In the genomic region with DNA sequence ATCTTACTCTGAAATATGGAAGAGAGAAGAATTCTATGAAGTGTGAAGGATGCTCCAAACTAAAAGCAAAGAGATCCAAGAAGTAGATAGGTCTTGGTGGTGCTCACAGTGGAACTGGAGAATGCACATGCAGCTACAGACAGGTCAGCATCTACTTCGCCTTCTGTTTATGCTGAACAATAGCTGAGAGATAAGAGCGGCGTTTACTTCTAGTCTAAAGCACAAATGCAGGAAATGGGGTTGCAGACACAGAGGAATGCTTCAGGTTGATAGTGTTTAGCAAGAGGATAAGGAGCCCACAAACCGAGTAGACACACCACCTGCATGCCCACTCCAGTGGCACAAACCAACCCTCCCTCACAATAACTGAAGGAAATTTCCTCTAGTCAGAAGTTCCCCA, we compare ENCODE assay signal across 27 cellular contexts.
A peak's percentile ranks its signal among the peaks of the same experiment; 100 is the strongest.
DNase-seq lines count a peak whose midpoint lies in the region; ATAC-seq and TF ChIP-seq lines count a peak whose summit lies in the region.
"Had no signal": no experiment of that assay in that cellular context is flagged by ENCODE, and none has a peak within 500 bp of the region (broad histone marks: within the 10 kb centered on the region; RNA-seq: fewer than 3 reads in every experiment).

No MANE protein-coding gene starts in this region.

- no peaks in the 10 kb centered on the region for H3K27me3 ChIP-seq in psoas muscle (ENCODE audit: insufficient read depth in 3 of 3, low read length in 2 of 3)
- no peaks in the 10 kb centered on the region for H3K27me3 ChIP-seq in tibial nerve
- H3K27me3 ChIP-seq: BLaER1 treated with 17β-estradiol and CSF1 and Interleukin-3, amounts not matched to agents 10 nM and 100 nM had no signal

- no peak for TF ChIP-seq EP300 in tibial nerve (IDR thresholded peaks at IDR 0.05)

- no peaks in the 10 kb centered on the region for H3K4me1 ChIP-seq in mucosa of descending colon (ENCODE audit: low read depth)
- H3K4me1 ChIP-seq in psoas muscle: no peaks in the 10 kb centered on the region
- no peaks in the 10 kb centered on the region for H3K4me1 ChIP-seq in tibial nerve
- H3K4me1 ChIP-seq: A549 had no signal

- H3K36me3 ChIP-seq in mucosa of descending colon (ENCODE audit: low read depth) (no peaks in the 10 kb centered on the region), psoas muscle (ENCODE audit: insufficient read depth in 1 of 2, low read depth in 1 of 2) (no peaks in the 10 kb centered on the region), tibial nerve (no peaks in the 10 kb centered on the region)
- H3K36me3 ChIP-seq: BLaER1 treated with 17β-estradiol and CSF1 and Interleukin-3, amounts not matched to agents 10 nM and 100 nM had no signal

- H3K4me3 Mint-ChIP-seq in endothelial cell (ENCODE audit: unreplicated experiment): no peak overlapping the region
- H3K4me3 Mint-ChIP-seq: CD4-positive, alpha-beta T cell had no signal

- intact Hi-C loops in mucosa of descending colon (cut with DNase I, micrococcal nuclease): no loop called here
- intact Hi-C loops in psoas muscle (cut with DNase I): no loop called here

- H3K9me3 ChIP-seq in mucosa of descending colon (no peaks in the 10 kb centered on the region), psoas muscle (no peaks in the 10 kb centered on the region), tibial nerve (no peaks in the 10 kb centered on the region)
- H3K9me3 ChIP-seq: A549 had no signal

- peak; percentile 9 for DNase-seq in GF-D8 (lab: John Stamatoyannopoulos, UW)
- peak; percentile 43 for DNase-seq in NCI-H226
- DNase-seq in endothelial cell (ENCODE audit: low spot score): peak; percentile 14
- DNase-seq in mucosa of descending colon: no peak
- DNase-seq in activated CD4-positive, CD25-positive, alpha-beta regulatory T cell treated with anti-CD3 and anti-CD28 coated beads, Interleukin-2, amount 50 U/mL, for 72 hours: no peak
- DNase-seq in psoas muscle: no peak
- DNase-seq in NOMO-1 treated with DMSO at 0.1 percent for 48 hours (lab: John Stamatoyannopoulos, UW; ENCODE audit: unreplicated experiment): no peak
- DNase-seq in tibial nerve (ENCODE audit: low spot score in 2 of 2): no peak
- DNase-seq: AML-193; CD4-positive, alpha-beta T cell; COR-L47; DMS53; EL; GDM1; H7; MV-4-11; NCI-H1105; NCI-H146; NCI-H1930; NCI-H2107; NCI-H526 treated with DMSO at 0.1 percent for 48 hours; SHP77 treated with DMSO at 0.1 percent for 48 hours had no signal

- TF ChIP-seq CTCF in endothelial cell (IDR thresholded peaks at IDR 0.05; ENCODE audit: unreplicated experiment): no peak
- no peak for TF ChIP-seq CTCF in mucosa of descending colon (IDR thresholded peaks at IDR 0.05)
- TF ChIP-seq CTCF in psoas muscle (IDR thresholded peaks at IDR 0.05): no peak
- no peak for TF ChIP-seq CTCF in tibial nerve (IDR thresholded peaks at IDR 0.05)

- no peak for TF ChIP-seq POLR2A in tibial nerve (IDR thresholded peaks at IDR 0.05)

- H3K27ac ChIP-seq in psoas muscle: no peak overlapping the region
- H3K27ac ChIP-seq in tibial nerve: no peak overlapping the region
- H3K27ac ChIP-seq: A549; BLaER1 treated with 17β-estradiol and CSF1 and Interleukin-3, amounts not matched to agents 10 nM and 100 nM had no signal

- H3K27ac Mint-ChIP-seq in endothelial cell (ENCODE audit: unreplicated experiment): peak overlapping the region; percentile 34
- H3K27ac Mint-ChIP-seq: CD4-positive, alpha-beta T cell had no signal

- H3K27me3 Mint-ChIP-seq in endothelial cell (ENCODE audit: unreplicated experiment): no peaks in the 10 kb centered on the region
- H3K27me3 Mint-ChIP-seq: CD4-positive, alpha-beta T cell had no signal

- H3K36me3 Mint-ChIP-seq in endothelial cell (ENCODE audit: low read depth, unreplicated experiment): peaks cover 3% of the 10 kb centered on the region

- H3K4me3 ChIP-seq in mucosa of descending colon (no peak overlapping the region), psoas muscle (no peak overlapping the region), tibial nerve (no peak overlapping the region)
- H3K4me3 ChIP-seq: A549; BLaER1 treated with 17β-estradiol and CSF1 and Interleukin-3, amounts not matched to agents 10 nM and 100 nM; K562 had no signal

- peaks cover 18% of the 10 kb centered on the region for H3K4me1 Mint-ChIP-seq in endothelial cell (ENCODE audit: unreplicated experiment)

- ATAC-seq in mucosa of descending colon (peak; percentile 78), psoas muscle (no peak)
- ATAC-seq: A549, HepG2, K562, Panc1 had no signal

- H3K9me3 Mint-ChIP-seq in endothelial cell (ENCODE audit: unreplicated experiment): no peaks in the 10 kb centered on the region

- 70 to 75% (median 70%) methylated on average over 4 of the region's 4 CpGs for WGBS in psoas muscle, 3 donors
- WGBS in tibial nerve, 2 donors: 80 to 84% methylated on average over 4 of the region's 4 CpGs

Comparison
In these comparisons a context has a peak if more than half of its experiments do, and no peak if none do; other contexts are left out.
1. DNase-seq: peak in GF-D8 (single experiment), NCI-H226 (single experiment) and endothelial cell (single experiment); none in mucosa of descending colon (0 of 3), activated CD4-positive, CD25-positive, alpha-beta regulatory T cell treated with anti-CD3 and anti-CD28 coated beads, Interleukin-2, amount 50 U/mL, for 72 hours (single experiment), psoas muscle (0 of 2), NOMO-1 treated with DMSO at 0.1 percent for 48 hours (single experiment) and tibial nerve (0 of 2).